3 cellular contexts compared by ENCODE assay signal in genomic region chr1:200250469-200250868, GRCh38.
TF ChIP-seq lines count a peak whose summit lies in the region.

No MANE protein-coding gene starts in this region.

TF ChIP-seq in liver, 16 proteins besides CTCF, POLR2A, EP300 and RAD21:
- TF ChIP-seq HNF4A (conservative IDR thresholded peaks at IDR 0.05) (no peak), FOXA1 (IDR thresholded peaks at IDR 0.05) (no peak), TAF1 (conservative IDR thresholded peaks at IDR 0.05) (no peak), SP1 (IDR thresholded peaks at IDR 0.05) (no peak), YY1 (IDR thresholded peaks at IDR 0.05) (peak; percentile 38), HNF4G (IDR thresholded peaks at IDR 0.05) (no peak), JUND (IDR thresholded peaks at IDR 0.05) (no peak), GABPA (IDR thresholded peaks at IDR 0.05 in 1 of 2, conservative IDR thresholded peaks at IDR 0.05 in 1 of 2) (no peak)

TF ChIP-seq in HepG2, 621 proteins besides CTCF, POLR2A, EP300 and RAD21:
- TF ChIP-seq CEBPZ (IDR thresholded peaks at IDR 0.05; ENCODE audit: low read length), result no peak
- TF ChIP-seq MEIS1 (CRISPR knock-in tag; IDR thresholded peaks at IDR 0.05; ENCODE audit: borderline replicate concordance), result no peak
- TF ChIP-seq RXRA (CRISPR knock-in tag; IDR thresholded peaks at IDR 0.05), result no peak
- no peak for TF ChIP-seq GRHL1 (CRISPR knock-in tag; conservative IDR thresholded peaks at IDR 0.05)
- TF ChIP-seq HNRNPLL (IDR thresholded peaks at IDR 0.05; ENCODE audit: low read depth, low read length, poor library complexity, severe bottlenecking), result no peak
- TF ChIP-seq HNRNPK (IDR thresholded peaks at IDR 0.05; ENCODE audit: low read depth, low read length, poor library complexity, severe bottlenecking), result no peak
- no peak for TF ChIP-seq MXD4 (CRISPR knock-in tag; IDR thresholded peaks at IDR 0.05)
- no peak for TF ChIP-seq KLF12 (CRISPR knock-in tag; IDR thresholded peaks at IDR 0.05; ENCODE audit: borderline replicate concordance)
- no peak for TF ChIP-seq ZNF878 (CRISPR knock-in tag; IDR thresholded peaks at IDR 0.05)
- TF ChIP-seq ZNF3 (CRISPR knock-in tag; IDR thresholded peaks at IDR 0.05), result no peak
- TF ChIP-seq GPN1 (CRISPR knock-in tag; IDR thresholded peaks at IDR 0.05; ENCODE audit: borderline replicate concordance), result no peak

TF ChIP-seq in H1, 55 proteins besides CTCF, POLR2A, EP300 and RAD21:
- no peak for TF ChIP-seq MAX (IDR thresholded peaks at IDR 0.05)
- no peak for TF ChIP-seq TCF12 (IDR thresholded peaks at IDR 0.05; ENCODE audit: low read depth, low read length)
- no peak for TF ChIP-seq SIX5 (IDR thresholded peaks at IDR 0.05; ENCODE audit: low read depth, low read length)
- no peak for TF ChIP-seq BCL11A (IDR thresholded peaks at IDR 0.05; ENCODE audit: low read depth in 2 of 2, low read length in 2 of 2)
- TF ChIP-seq KDM1A (IDR thresholded peaks at IDR 0.05; ENCODE audit: borderline replicate concordance, low read length), result no peak
- no peak for TF ChIP-seq CEBPB (IDR thresholded peaks at IDR 0.05; ENCODE audit: low read depth, low read length)
- TF ChIP-seq EGR1 (IDR thresholded peaks at IDR 0.05; ENCODE audit: borderline replicate concordance, low read depth, low read length), result no peak
- TF ChIP-seq KDM5A (IDR thresholded peaks at IDR 0.05; ENCODE audit: low read length), result no peak
- no peak for TF ChIP-seq SP4 (IDR thresholded peaks at IDR 0.05; ENCODE audit: low read length)
- TF ChIP-seq POLR2AphosphoS5 (IDR thresholded peaks at IDR 0.05; ENCODE audit: low read depth, low read length), result no peak
- TF ChIP-seq BRCA1 (IDR thresholded peaks at IDR 0.05; ENCODE audit: low read depth, low read length), result no peak
- TF ChIP-seq E2F6 (IDR thresholded peaks at IDR 0.05), result no peak
- no peak for TF ChIP-seq RFX5 (IDR thresholded peaks at IDR 0.05; ENCODE audit: borderline replicate concordance, low read depth, low read length)
- TF ChIP-seq SIN3A (conservative IDR thresholded peaks at IDR 0.05 in 1 of 2, IDR thresholded peaks at IDR 0.05 in 1 of 2; ENCODE audit: low read depth in 1 of 2, low read length in 2 of 2), result no peak
- no peak for TF ChIP-seq JUN (IDR thresholded peaks at IDR 0.05; ENCODE audit: low read depth, low read length)
- TF ChIP-seq ATF3 (IDR thresholded peaks at IDR 0.05; ENCODE audit: insufficient read depth, low read depth, low read length), result no peak
- no peak for TF ChIP-seq SAP30 (IDR thresholded peaks at IDR 0.05; ENCODE audit: insufficient read depth, insufficient replicate concordance, low read length)
- TF ChIP-seq TAF7 (optimal IDR thresholded peaks at IDR 0.05; ENCODE audit: borderline replicate concordance, low read depth, low read length), result no peak
- no peak for TF ChIP-seq CREB1 (IDR thresholded peaks at IDR 0.05)
- no peak for TF ChIP-seq TAF1 (IDR thresholded peaks at IDR 0.05; ENCODE audit: low read depth, low read length)
